Comparison of ENCODE assay signal across 16 cellular contexts in genomic region chr2:106801256-106801655, GRCh38.
A peak's percentile ranks its signal among the peaks of the same experiment; 100 is the strongest.
DNase-seq lines count a peak whose midpoint lies in the region; ATAC-seq and TF ChIP-seq lines count a peak whose summit lies in the region.
"Had no signal": no experiment of that assay in that cellular context is flagged by ENCODE, and none has a peak within 500 bp of the region (broad histone marks: within the 10 kb centered on the region; RNA-seq: fewer than 3 reads in every experiment).

No MANE protein-coding gene starts in this region.

- no peak for TF ChIP-seq CTCF in colonic mucosa (IDR thresholded peaks at IDR 0.05)

- DNase-seq in DMS 273 (lab: John Stamatoyannopoulos, UW; ENCODE audit: unreplicated experiment) (peak; percentile 77), NCI-H82 (lab: John Stamatoyannopoulos, UW) (peak; percentile 84), astrocyte of the hippocampus (ENCODE audit: low read depth, low spot score) (peak; percentile 33), iPS-NIHi7 (ENCODE audit: extremely low spot score) (peak; percentile 44), colonic mucosa (no peak), CD1c-positive myeloid dendritic cell (ENCODE audit: extremely low spot score) (no peak)
- no peak for DNase-seq in activated CD4-positive, alpha-beta T cell treated with anti-CD3 and anti-CD28 coated beads, Interleukin-2, amount 10 ng/mL, durations not matched to agents 24 days and 14 days
- DNase-seq: CD8-positive, alpha-beta memory T cell; NCI-H1436 treated with DMSO at 0.1 percent for 48 hours; NCI-H2081; NCI-H69; SHP77 had no signal

- H3K4me1 Mint-ChIP-seq in activated CD4-positive, alpha-beta T cell treated with anti-CD3 and anti-CD28 coated beads, Interleukin-2, amount 10 ng/mL, durations not matched to agents 24 days and 14 days = no peaks in the 10 kb centered on the region
- H3K4me1 Mint-ChIP-seq: CD8-positive, alpha-beta memory T cell had no signal

- intact Hi-C loops in activated CD4-positive, alpha-beta T cell treated with anti-CD3 and anti-CD28 coated beads, Interleukin-2, amount 10 ng/mL, durations not matched to agents 24 days and 14 days (cut with micrococcal nuclease) = no loop called here
- intact Hi-C loops in colonic mucosa (cut with DNase I) = no loop called here

- no peaks in the 10 kb centered on the region for H3K27me3 ChIP-seq in colonic mucosa

- no peak overlapping the region for H3K27ac ChIP-seq in colonic mucosa
- H3K27ac ChIP-seq: 22Rv1 had no signal

- H3K9ac ChIP-seq in colonic mucosa (ENCODE audit: low read depth in 2 of 2, low read length in 2 of 2) = no peak overlapping the region

- no peak overlapping the region for H3K27ac Mint-ChIP-seq in activated CD4-positive, alpha-beta T cell treated with anti-CD3 and anti-CD28 coated beads, Interleukin-2, amount 10 ng/mL, durations not matched to agents 24 days and 14 days
- H3K27ac Mint-ChIP-seq: CD8-positive, alpha-beta memory T cell had no signal

- H3K27me3 Mint-ChIP-seq in activated CD4-positive, alpha-beta T cell treated with anti-CD3 and anti-CD28 coated beads, Interleukin-2, amount 10 ng/mL, durations not matched to agents 24 days and 14 days = no peaks in the 10 kb centered on the region
- H3K27me3 Mint-ChIP-seq: CD8-positive, alpha-beta memory T cell had no signal

- H3K4me1 ChIP-seq in colonic mucosa = no peaks in the 10 kb centered on the region

- H3K9me3 ChIP-seq in colonic mucosa = no peaks in the 10 kb centered on the region

- no peak for ATAC-seq in GM18517 (IDR thresholded peaks at IDR 0.05; ENCODE audit: unreplicated experiment)
- ATAC-seq: HCT116, Panc1 had no signal

- H3K4me3 ChIP-seq in colonic mucosa = no peak overlapping the region

- no peaks in the 10 kb centered on the region for H3K9me3 Mint-ChIP-seq in activated CD4-positive, alpha-beta T cell treated with anti-CD3 and anti-CD28 coated beads, Interleukin-2, amount 10 ng/mL, durations not matched to agents 24 days and 14 days
- H3K9me3 Mint-ChIP-seq: CD8-positive, alpha-beta memory T cell had no signal

- no peaks in the 10 kb centered on the region for H3K36me3 ChIP-seq in colonic mucosa

- H3K4me3 Mint-ChIP-seq in activated CD4-positive, alpha-beta T cell treated with anti-CD3 and anti-CD28 coated beads, Interleukin-2, amount 10 ng/mL, durations not matched to agents 24 days and 14 days = no peak overlapping the region
- H3K4me3 Mint-ChIP-seq: CD8-positive, alpha-beta memory T cell had no signal

- H3K36me3 Mint-ChIP-seq in activated CD4-positive, alpha-beta T cell treated with anti-CD3 and anti-CD28 coated beads, Interleukin-2, amount 10 ng/mL, durations not matched to agents 24 days and 14 days (ENCODE audit: low read depth) = no peaks in the 10 kb centered on the region
- H3K36me3 Mint-ChIP-seq: CD8-positive, alpha-beta memory T cell had no signal

Comparison
In these comparisons a context has a peak if more than half of its experiments do, and no peak if none do; other contexts are left out.
1. DNase-seq: peak in DMS 273 (single experiment), NCI-H82 (single experiment), astrocyte of the hippocampus (single experiment) and iPS-NIHi7 (single experiment); none in activated CD4-positive, alpha-beta T cell treated with anti-CD3 and anti-CD28 coated beads, Interleukin-2, amount 10 ng/mL, durations not matched to agents 24 days and 14 days (single experiment), colonic mucosa (single experiment) and CD1c-positive myeloid dendritic cell (single experiment).